12 cellular contexts compared by ENCODE assay signal in the genomic region with DNA sequence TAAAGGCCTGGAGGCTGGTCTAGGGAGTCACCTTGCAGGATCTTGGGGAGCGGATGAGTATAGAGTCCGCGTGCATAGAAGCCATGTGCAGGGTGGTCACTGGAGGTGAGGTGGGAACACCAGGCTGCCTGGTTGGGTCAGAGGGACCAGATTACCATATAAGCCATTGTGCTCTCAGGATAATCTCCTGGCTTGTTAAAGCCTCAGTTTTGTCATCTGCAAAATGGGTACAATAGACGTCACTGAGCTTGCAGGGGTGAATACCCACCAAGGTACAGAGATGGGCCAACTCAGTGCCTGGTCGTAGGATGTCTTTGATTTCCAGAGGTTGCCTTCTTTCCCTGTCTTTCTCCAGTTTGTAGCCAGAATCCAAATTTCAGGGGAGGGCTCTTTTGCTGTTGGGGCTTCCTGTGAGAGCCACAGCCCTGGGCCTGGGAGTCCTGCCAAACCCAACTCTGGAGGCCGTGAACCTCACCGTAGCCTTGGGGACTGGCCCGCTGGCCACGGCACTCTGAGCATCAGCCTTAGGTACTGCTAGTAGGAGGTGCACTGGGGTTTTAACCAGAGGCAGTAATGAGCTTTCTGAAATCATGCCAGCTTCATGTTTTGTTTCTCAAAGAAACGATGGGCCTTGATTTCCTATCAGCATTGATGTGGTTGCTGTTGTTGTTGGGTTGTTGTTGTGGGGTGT. TPM values are rescaled to one million over a fixed set of nuclear protein-coding genes. Genes with fewer than 3 reads are reported as not detected.
DNase-seq lines count a peak whose midpoint lies in the region; ATAC-seq and TF ChIP-seq lines count a peak whose summit lies in the region.
"Had no signal": no experiment of that assay in that cellular context is flagged by ENCODE, and none has a peak within 500 bp of the region (broad histone marks: within the 10 kb centered on the region; RNA-seq: fewer than 3 reads in every experiment).

No MANE protein-coding gene starts in this region.

- intact Hi-C loops in vagina (cut with DNase I) = no loop called here

- DNase-seq in activated naive CD8-positive, alpha-beta T cell treated with anti-CD3 and anti-CD28 coated beads, Interleukin-2, amount 50 U/mL, for 24 hours = no peak
- no peak for DNase-seq in activated naive CD8-positive, alpha-beta T cell treated with anti-CD3 and anti-CD28 coated beads for 36 hours
- peak; percentile 55 to 67 for DNase-seq in cardiac fibroblast (ENCODE audit: low read depth in 2 of 2)
- DNase-seq in medulla oblongata (ENCODE audit: extremely low spot score) = peak; percentile 51
- DNase-seq in vagina (ENCODE audit: extremely low spot score in 2 of 2) = no peak
- no peak for DNase-seq in OCI-M2 (lab: John Stamatoyannopoulos, UW; ENCODE audit: unreplicated experiment)
- no peak for DNase-seq in activated CD8-positive, alpha-beta memory T cell treated with anti-CD3 and anti-CD28 coated beads, Interleukin-2, amount 50 U/mL, for 48 hours
- DNase-seq in WERI-Rb-1 = no peak
- DNase-seq: activated T-cell treated with anti-CD3 and anti-CD28 coated beads, Interleukin-2, amount 50 U/mL, for 72 hours; BE2C had no signal

- H3K27ac ChIP-seq in vagina (peak overlapping the region; percentile 94), WERI-Rb-1 (no peak overlapping the region)
- H3K27ac ChIP-seq: HL-60, left lung had no signal

- ATAC-seq in activated naive CD8-positive, alpha-beta T cell treated with anti-CD3 and anti-CD28 coated beads, Interleukin-2, amount 50 U/mL, for 24 hours = no peak
- ATAC-seq: activated T-cell treated with anti-CD3 and anti-CD28 coated beads, Interleukin-2, amount 50 U/mL, for 72 hours; left lung had no signal

- H3K36me3 ChIP-seq in vagina (no peaks in the 10 kb centered on the region), WERI-Rb-1 (no peaks in the 10 kb centered on the region)
- H3K36me3 ChIP-seq: BE2C, left lung had no signal

- peak overlapping the region; percentile 39 for H3K27ac Mint-ChIP-seq in activated naive CD8-positive, alpha-beta T cell treated with anti-CD3 and anti-CD28 coated beads, Interleukin-2, amount 50 U/mL, for 24 hours
- H3K27ac Mint-ChIP-seq in activated naive CD8-positive, alpha-beta T cell treated with anti-CD3 and anti-CD28 coated beads for 36 hours = no peak overlapping the region
- H3K27ac Mint-ChIP-seq: activated T-cell treated with anti-CD3 and anti-CD28 coated beads, Interleukin-2, amount 50 U/mL, for 72 hours had no signal

- H3K27me3 ChIP-seq in vagina = no peaks in the 10 kb centered on the region
- H3K27me3 ChIP-seq in WERI-Rb-1 (ENCODE audit: insufficient read depth, low read depth, severe bottlenecking) = no peaks in the 10 kb centered on the region
- H3K27me3 ChIP-seq: BE2C, left lung had no signal

- TF ChIP-seq CTCF in cardiac fibroblast (IDR thresholded peaks at IDR 0.05; ENCODE audit: low read depth, low read length) (no peak), vagina (IDR thresholded peaks at IDR 0.05) (no peak), WERI-Rb-1 (IDR thresholded peaks at IDR 0.05; ENCODE audit: low read depth, low read length) (no peak)

- H3K9me3 ChIP-seq in vagina = no peaks in the 10 kb centered on the region
- no peaks in the 10 kb centered on the region for H3K9me3 ChIP-seq in WERI-Rb-1 (ENCODE audit: severe bottlenecking)
- H3K9me3 ChIP-seq: BE2C, left lung had no signal

- no peak for TF ChIP-seq POLR2A in vagina (IDR thresholded peaks at IDR 0.05)

- H3K27me3 Mint-ChIP-seq in activated naive CD8-positive, alpha-beta T cell treated with anti-CD3 and anti-CD28 coated beads, Interleukin-2, amount 50 U/mL, for 24 hours = no peaks in the 10 kb centered on the region
- H3K27me3 Mint-ChIP-seq in activated naive CD8-positive, alpha-beta T cell treated with anti-CD3 and anti-CD28 coated beads for 36 hours = no peaks in the 10 kb centered on the region

- peaks cover 67% of the 10 kb centered on the region for H3K4me1 Mint-ChIP-seq in activated naive CD8-positive, alpha-beta T cell treated with anti-CD3 and anti-CD28 coated beads, Interleukin-2, amount 50 U/mL, for 24 hours
- H3K4me1 Mint-ChIP-seq in activated naive CD8-positive, alpha-beta T cell treated with anti-CD3 and anti-CD28 coated beads for 36 hours = peaks cover 35% of the 10 kb centered on the region

- H3K4me3 ChIP-seq in cardiac fibroblast (replicated peaks in 1 of 2; ENCODE audit: low read depth in 2 of 2, low read length in 2 of 2) (no peak overlapping the region), vagina (no peak overlapping the region), WERI-Rb-1 (ENCODE audit: low read depth, low read length) (no peak overlapping the region)
- H3K4me3 ChIP-seq: left lung had no signal

- H3K9me3 Mint-ChIP-seq in activated naive CD8-positive, alpha-beta T cell treated with anti-CD3 and anti-CD28 coated beads, Interleukin-2, amount 50 U/mL, for 24 hours = no peaks in the 10 kb centered on the region
- H3K9me3 Mint-ChIP-seq in activated naive CD8-positive, alpha-beta T cell treated with anti-CD3 and anti-CD28 coated beads for 36 hours = no peaks in the 10 kb centered on the region
- H3K9me3 Mint-ChIP-seq: activated T-cell treated with anti-CD3 and anti-CD28 coated beads, Interleukin-2, amount 50 U/mL, for 72 hours had no signal

- H3K4me1 ChIP-seq in vagina = peaks cover 100% of the 10 kb centered on the region

- no peak overlapping the region for H3K4me3 Mint-ChIP-seq in activated naive CD8-positive, alpha-beta T cell treated with anti-CD3 and anti-CD28 coated beads, Interleukin-2, amount 50 U/mL, for 24 hours
- no peak overlapping the region for H3K4me3 Mint-ChIP-seq in activated naive CD8-positive, alpha-beta T cell treated with anti-CD3 and anti-CD28 coated beads for 36 hours
- H3K4me3 Mint-ChIP-seq: activated T-cell treated with anti-CD3 and anti-CD28 coated beads, Interleukin-2, amount 50 U/mL, for 72 hours had no signal

- H3K36me3 Mint-ChIP-seq in activated naive CD8-positive, alpha-beta T cell treated with anti-CD3 and anti-CD28 coated beads, Interleukin-2, amount 50 U/mL, for 24 hours (ENCODE audit: low read depth) = no peaks in the 10 kb centered on the region
- H3K36me3 Mint-ChIP-seq in activated naive CD8-positive, alpha-beta T cell treated with anti-CD3 and anti-CD28 coated beads for 36 hours = no peaks in the 10 kb centered on the region

RNA-seq across cellular contexts. Expression of a gene that starts 35.6 kb away (rescaled TPM):
- total RNA-seq in activated naive CD8-positive, alpha-beta T cell treated with anti-CD3 and anti-CD28 coated beads for 36 hours = 10 to 100 TPM; 27.3 to 28.2 TPM
- total RNA-seq in vagina = 61.4 TPM

Comparison
In these comparisons a context has a peak if more than half of its experiments do, and no peak if none do; other contexts are left out.
1. DNase-seq: peak in cardiac fibroblast (2 of 2) and medulla oblongata (single experiment); none in activated naive CD8-positive, alpha-beta T cell treated with anti-CD3 and anti-CD28 coated beads, Interleukin-2, amount 50 U/mL, for 24 hours (single experiment), activated naive CD8-positive, alpha-beta T cell treated with anti-CD3 and anti-CD28 coated beads for 36 hours (single experiment), vagina (0 of 2), OCI-M2 (single experiment), activated CD8-positive, alpha-beta memory T cell treated with anti-CD3 and anti-CD28 coated beads, Interleukin-2, amount 50 U/mL, for 48 hours (single experiment) and WERI-Rb-1 (single experiment).